1 cellular context compared by ENCODE assay signal in the genomic region with DNA sequence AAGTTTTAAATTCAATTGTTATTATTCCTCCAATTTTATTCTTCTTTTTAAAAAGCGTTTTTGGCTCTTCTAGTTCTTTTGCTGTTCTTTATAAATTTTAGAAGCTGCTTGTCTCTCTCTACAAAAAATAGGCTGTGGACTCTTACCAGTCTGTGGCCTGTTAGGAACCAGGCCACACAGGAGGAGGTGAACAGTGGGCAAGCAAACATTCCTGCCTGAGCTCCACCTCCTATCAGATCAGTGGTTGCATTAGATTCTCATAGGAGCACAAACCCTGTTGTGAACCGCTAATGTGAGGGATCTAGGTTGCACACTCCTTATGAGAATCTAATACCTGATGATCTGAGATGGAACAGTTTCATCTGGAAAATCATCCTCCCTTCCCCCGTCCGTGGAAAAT.
TF ChIP-seq lines count a peak whose summit lies in the region.

No MANE protein-coding gene starts in this region.

TF ChIP-seq in HepG2, 621 proteins besides CTCF, POLR2A, EP300 and RAD21:
- TF ChIP-seq ZNF101 (CRISPR knock-in tag; IDR thresholded peaks at IDR 0.05; ENCODE audit: borderline replicate concordance, low read depth) (no peak), TEAD3 (CRISPR knock-in tag; optimal IDR thresholded peaks at IDR 0.05; ENCODE audit: borderline replicate concordance) (peak; percentile 12)
